7 cellular contexts compared by ENCODE assay signal in the genomic region with DNA sequence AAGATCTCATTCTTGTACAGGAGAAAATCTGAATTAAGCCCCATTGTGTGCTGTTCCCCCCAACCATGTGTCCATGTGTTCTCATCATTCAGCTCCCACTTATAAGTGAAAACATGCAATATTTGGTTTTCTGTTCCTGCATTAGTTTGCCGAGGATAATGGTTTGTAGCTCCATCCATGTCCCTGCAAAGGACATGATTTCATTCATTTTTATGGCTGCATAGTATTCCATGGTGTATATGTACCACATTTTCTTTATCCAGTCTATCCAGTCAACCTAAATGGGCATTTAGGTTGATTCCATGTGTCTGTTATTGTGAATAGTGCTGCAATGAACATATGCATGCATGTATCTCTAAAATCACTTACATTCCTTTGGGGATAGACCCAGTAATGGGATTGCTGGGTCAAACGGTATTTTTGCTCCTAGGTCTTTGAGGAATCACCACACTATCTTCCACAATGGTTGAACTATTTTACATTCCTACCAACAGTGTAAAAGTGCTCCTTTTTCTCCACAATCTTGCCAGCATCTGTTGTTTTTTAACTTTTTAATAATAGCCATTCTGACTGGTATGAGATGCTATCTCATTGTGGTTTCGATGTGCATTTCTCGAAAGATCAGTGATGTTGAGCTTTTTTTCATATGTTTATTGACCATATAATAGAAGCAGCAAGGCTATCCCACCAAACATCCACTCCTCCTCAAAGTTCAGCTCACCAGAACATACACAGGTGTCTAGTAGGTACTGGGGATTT. TPM values are rescaled to one million over a fixed set of nuclear protein-coding genes. Genes with fewer than 3 reads are reported as not detected.
DNase-seq lines count a peak whose midpoint lies in the region; ATAC-seq, FAIRE-seq and TF ChIP-seq lines count a peak whose summit lies in the region.
"Not testable (repeated sequence)": the region's sequence is repeated elsewhere in the genome, so short reads cannot be mapped to it uniquely, and the experiment has no call there.

No MANE protein-coding gene starts in this region.

- H3K9ac ChIP-seq in Loucy (ENCODE audit: low read depth, low read length, poor library complexity, severe bottlenecking); SK-N-SH; GM12878 (ENCODE audit: control insufficient read depth, insufficient read depth, low read length); K562 (ENCODE audit: insufficient read depth in 1 of 2, low read depth in 2 of 2, low read length in 2 of 2): not testable (repeated sequence)

- CTCF ChIA-PET in HEK293 (lab: Yijun Ruan, JAX); SK-N-SH (lab: Yijun Ruan, JAX); K562 (lab: Yijun Ruan, JAX; ENCODE audit: low intra/inter-chr PET ratio): not testable (repeated sequence)
- CTCF ChIA-PET in GM12878 (lab: Yijun Ruan, JAX), result interaction anchor here (1.0 kb wide), 1 partner anchor 58 kb away, joined by 3 read pairs; no protein-coding TSS in a partner anchor

- in situ Hi-C loops in GM12878 (cut with MboI); K562 (cut with MboI): not testable (repeated sequence)

- not testable (repeated sequence) for H3K9me3 ChIP-seq in HEK293 (ENCODE audit: control insufficient read depth, insufficient read depth, low read depth, low read length); Loucy (ENCODE audit: insufficient read depth, low read depth, low read length); SK-N-SH; GM12878 (replicated peaks; ENCODE audit: control insufficient read depth, insufficient read depth, low read length); K562 (replicated peaks; ENCODE audit: control insufficient read depth, insufficient read depth, low read depth, low read length)

- not testable (repeated sequence) for H3K4me1 ChIP-seq in HEK293 (ENCODE audit: control insufficient read depth, insufficient read depth, low read length); SK-N-SH (ENCODE audit: control insufficient read depth in 1 of 2, insufficient read depth in 2 of 2, low read depth in 1 of 2, low read length in 1 of 2); GM12878 (ENCODE audit: control insufficient read depth, insufficient read depth, low read length); K562 (replicated peaks in 1 of 2; ENCODE audit: control insufficient read depth in 2 of 2, insufficient read depth in 2 of 2, low read length in 2 of 2)
- peaks cover 30% of the 10 kb centered on the region for H3K4me1 ChIP-seq in Loucy (ENCODE audit: insufficient read depth, low read length, poor library complexity, severe bottlenecking)

- not testable (repeated sequence) for H3K36me3 ChIP-seq in HEK293 (ENCODE audit: control insufficient read depth in 2 of 2, insufficient read depth in 1 of 2, low read length in 2 of 2); Loucy (ENCODE audit: insufficient read depth, low read length); SK-N-SH (replicated peaks in 1 of 2; ENCODE audit: control insufficient read depth in 1 of 2, insufficient read depth in 2 of 2, low read length in 1 of 2); GM12878 (ENCODE audit: control insufficient read depth in 2 of 2, insufficient read depth in 2 of 2, low read length in 1 of 2); K562 (ENCODE audit: control insufficient read depth, insufficient read depth, low read length)

- H3K27me3 ChIP-seq in Loucy (ENCODE audit: insufficient read depth, low read length, poor library complexity, severe bottlenecking); SK-N-SH (ENCODE audit: insufficient read depth); GM12878 (replicated peaks in 1 of 2; ENCODE audit: control insufficient read depth in 2 of 2, insufficient read depth in 2 of 2, low read length in 1 of 2); K562 (ENCODE audit: control insufficient read depth in 2 of 2, insufficient read depth in 2 of 2, low read length in 2 of 2): not testable (repeated sequence)

- ATAC-seq in SK-N-SH treated with all-trans-retinoic acid at 6 μM for 48 hours, result peak; percentile 53; the same call in 2 of the 3 replicates
- ATAC-seq in GM12878, K562: not testable (repeated sequence)

- RAD21 ChIA-PET in GM12878 (lab: Charles Lee; ENCODE audit: unreplicated experiment), result interaction anchor here (0.6 kb wide), 1 partner anchor 22 kb away, joined by 3 read pairs; no protein-coding TSS in a partner anchor

- H3K9me2 ChIP-seq in Loucy (replicated peaks; ENCODE audit: low read depth, low read length); SK-N-SH: not testable (repeated sequence)

- TF ChIP-seq POLR2A in GM12878 (IDR thresholded peaks at IDR 0.05; ENCODE audit: low read depth, low read length); K562 (conservative IDR thresholded peaks at IDR 0.05): not testable (repeated sequence)

- H2AFZ ChIP-seq in Loucy (ENCODE audit: low read length); SK-N-SH (ENCODE audit: low read depth); GM12878 (ENCODE audit: control insufficient read depth, low read depth, low read length); K562 (ENCODE audit: low read depth, low read length): not testable (repeated sequence)

- WGBS in SK-N-SH (ENCODE audit: low lambda C conversion rate), result 54% methylated on average over 4 of the region's 4 CpGs
- 70% methylated on average over 4 of the region's 4 CpGs for WGBS in GM12878 (ENCODE audit: insufficient coverage, insufficient replicate concordance, low lambda C conversion rate, missing lambda C conversion rate)
- 73% methylated on average over 4 of the region's 4 CpGs for WGBS in K562 (ENCODE audit: insufficient coverage, low coverage, missing lambda C conversion rate)

- H3K4me2 ChIP-seq in Loucy (ENCODE audit: low read depth, low read length, poor library complexity, severe bottlenecking), result peak overlapping the region; percentile 9
- H3K4me2 ChIP-seq in SK-N-SH; GM12878 (ENCODE audit: control insufficient read depth, insufficient read depth); K562 (ENCODE audit: insufficient read depth, low read length): not testable (repeated sequence)

- TSS peak; percentile 31 for BruUV-seq in GM12878 (replicated peaks; lab: Mats Ljungman, UMichigan)
- BruUV-seq in K562 (replicated peaks; lab: Mats Ljungman, UMichigan), result not testable (repeated sequence)

- TF ChIP-seq RAD21 in SK-N-SH (IDR thresholded peaks at IDR 0.05; ENCODE audit: low read length); GM12878 (IDR thresholded peaks at IDR 0.05; ENCODE audit: insufficient read depth, low read depth, low read length); K562 (CRISPR knock-in tag; conservative IDR thresholded peaks at IDR 0.05 in 1 of 2, IDR thresholded peaks at IDR 0.05 in 1 of 2): not testable (repeated sequence)

- H3K4me3 ChIP-seq in HEK293 (ENCODE audit: low read depth, low read length); Loucy (ENCODE audit: low read length, poor library complexity, severe bottlenecking); SK-N-SH (ENCODE audit: low read depth in 2 of 2, low read length in 1 of 2); GM12878; K562: not testable (repeated sequence)

- TF ChIP-seq CTCF in HEK293 (tag by site-specific recombination; IDR thresholded peaks at IDR 0.05); Loucy (conservative IDR thresholded peaks at IDR 0.05; ENCODE audit: low read length); SK-N-SH (IDR thresholded peaks at IDR 0.05); GM12878 (IDR thresholded peaks at IDR 0.05 in 2 of 3, conservative IDR thresholded peaks at IDR 0.05 in 1 of 3; ENCODE audit: control insufficient read depth in 2 of 3, extremely low read depth in 1 of 3, insufficient read depth in 1 of 3, low read depth in 3 of 3, low read length in 3 of 3); K562 (IDR thresholded peaks at IDR 0.05 in 2 of 3, conservative IDR thresholded peaks at IDR 0.05 in 1 of 3; ENCODE audit: insufficient read depth in 2 of 3, low read depth in 1 of 3, low read length in 3 of 3): not testable (repeated sequence)

- H4K20me1 ChIP-seq in Loucy (ENCODE audit: insufficient read depth, low read length, poor library complexity, severe bottlenecking); SK-N-SH (ENCODE audit: insufficient read depth); GM12878 (ENCODE audit: control insufficient read depth, insufficient read depth); K562 (replicated peaks; ENCODE audit: control insufficient read depth, insufficient read depth, low read length): not testable (repeated sequence)

- H3K27ac ChIP-seq in HEK293 (ENCODE audit: extremely low read depth, low read depth, low read length); GM12878 (ENCODE audit: control insufficient read depth, insufficient read depth); K562 (ENCODE audit: extremely low read depth, low read depth, low read length): not testable (repeated sequence)
- peak overlapping the region in 1 of 2 experiments; percentile 8; a peak in 1 of 4 replicates for H3K27ac ChIP-seq in SK-N-SH (ENCODE audit: low read depth in 2 of 2, low read length in 1 of 2)

- not testable (repeated sequence) for FAIRE-seq in GM12878 (lab: Jason Lieb, UNC); K562 (lab: Jason Lieb, UNC)

- POLR2A ChIA-PET in HEK293 (lab: Yijun Ruan, JAX); SK-N-SH (lab: Yijun Ruan, JAX): not testable (repeated sequence)
- POLR2A ChIA-PET in GM12878 (lab: Charles Lee), result interaction anchor here (1.2 kb wide), 1 partner anchor 10 kb away, joined by 3 read pairs; no protein-coding TSS in a partner anchor
- POLR2A ChIA-PET in K562 (lab: Yijun Ruan, JAX), result interaction anchor here (0.6 kb wide), 1 partner anchor 55 kb away, joined by 3 read pairs; no protein-coding TSS in a partner anchor

- SMC1A ChIA-PET in GM12878 (lab: Charles Lee; ENCODE audit: uncharacterized antibody, unreplicated experiment), result interaction anchor here (0.6 to 1.3 kb wide), 8 partner anchors 8 to 261 kb away, joined by 3 to 5 read pairs (median 3); no protein-coding TSS in a partner anchor

- H3K79me2 ChIP-seq in Loucy (ENCODE audit: insufficient read depth, low read length); SK-N-SH (ENCODE audit: insufficient read depth); GM12878 (ENCODE audit: control insufficient read depth, insufficient read depth, low read length); K562 (ENCODE audit: control insufficient read depth, insufficient read depth, low read length): not testable (repeated sequence)

- peak; percentile 40 for DNase-seq in EH (ENCODE audit: low read depth)
- not testable (repeated sequence) for DNase-seq in SK-N-SH; GM12878 (ENCODE audit: low read depth, low spot score); K562 (ENCODE audit: extremely low read depth in 1 of 4, low spot score in 3 of 4)

- intact Hi-C loops in GM12878 (cut with micrococcal nuclease; ENCODE audit: unreplicated experiment); K562 (cut with micrococcal nuclease): not testable (repeated sequence)

- H3F3A ChIP-seq in Loucy (ENCODE audit: low read depth); SK-N-SH (replicated peaks; ENCODE audit: insufficient read depth): not testable (repeated sequence)

- TF ChIP-seq EP300 in SK-N-SH (IDR thresholded peaks at IDR 0.05; ENCODE audit: borderline replicate concordance in 1 of 2, low read depth in 1 of 2, low read length in 1 of 2), result peak in 1 of 2 experiments; percentile 59; a peak in 1 of 4 replicates
- TF ChIP-seq EP300 in GM12878 (IDR thresholded peaks at IDR 0.05; ENCODE audit: borderline replicate concordance in 1 of 2, control insufficient read depth in 1 of 2, low read depth in 2 of 2, low read length in 2 of 2); K562 (IDR thresholded peaks at IDR 0.05; ENCODE audit: low read length): not testable (repeated sequence)

- not testable (repeated sequence) for H3K9me1 ChIP-seq in K562 (ENCODE audit: control insufficient read depth, insufficient read depth, low read length)

RNA-seq across cellular contexts. Expression of gene MBOAT1, which starts 32.8 kb away (rescaled TPM):
- polyA plus RNA-seq in SK-N-SH (2012; rRNA removed), result 3.0 and 3.8 TPM in 2 replicates
- 1.6 and 2.5 TPM in 2 replicates for polyA plus RNA-seq in SK-N-SH (2012; cell fraction: cytosol; rRNA removed)
- polyA plus RNA-seq in SK-N-SH (2012; cell fraction: nucleus; rRNA removed), result 5.4 and 15.8 TPM in 2 replicates
- 52.4 and 54.2 TPM in 2 replicates for total RNA-seq in GM12878 (2013; cell fraction: nucleolus; rRNA removed)
- total RNA-seq in GM12878 (2014; rRNA removed), result 21.0 and 22.7 TPM in 2 replicates
- total RNA-seq in GM12878 (2014; rRNA removed; fragmentation: Illumina TruSeq; extraction: Trizol), result 17.0 and 17.2 TPM in 2 replicates
- 18.2 and 19.3 TPM in 2 replicates for total RNA-seq in GM12878 (2021)
- polyA plus RNA-seq in GM12878 (2011; ENCODE audit: low read depth), result 7.0 TPM
- polyA plus RNA-seq in GM12878 (2011; rRNA removed), result 13.9 and 16.1 TPM in 2 replicates
- 9.0 and 11.4 TPM in 2 replicates for polyA plus RNA-seq in GM12878 (2011; cell fraction: cytosol; rRNA removed)
- 17.9 and 22.1 TPM in 2 replicates for polyA plus RNA-seq in GM12878 (2011; cell fraction: nucleus; rRNA removed)
- polyA plus RNA-seq in GM12878 (2012), result 6.3 and 9.0 TPM in 2 replicates
- polyA plus RNA-seq in GM12878 (2014; fragmentation: Illumina TruSeq; extraction: Trizol), result 13.3 and 20.8 TPM in 2 replicates
- polyA plus RNA-seq in GM12878 (2014; fragmentation: Nextera tagmentation; extraction: Ambion mirVana), result under 1 TPM; 0.39 to 0.44 TPM
- polyA plus RNA-seq in GM12878 (2014; rRNA removed), result 7.6 and 9.9 TPM in 2 replicates
- polyA plus RNA-seq in GM12878 (2016; fragmentation: Nextera tagmentation; extraction: Ambion mirVana), result 1 to 10 TPM; 4.6 to 7.7 TPM
- 33.9 and 34.7 TPM in 2 replicates for polyA minus RNA-seq in GM12878 (2011; rRNA and poly(A)+ RNA removed)
- polyA minus RNA-seq in GM12878 (2011; cell fraction: cytosol; rRNA and poly(A)+ RNA removed), result 17.2 and 17.4 TPM in 2 replicates
- polyA minus RNA-seq in GM12878 (2011; cell fraction: nucleus; rRNA and poly(A)+ RNA removed), result 17.4 and 22.4 TPM in 2 replicates
- total RNA-seq in K562 (2011; cell fraction: chromatin; rRNA removed; ENCODE audit: low replicate concordance), result 21.3 and 23.7 TPM in 2 replicates
- 16.7 and 20.0 TPM in 2 replicates for total RNA-seq in K562 (2011; cell fraction: nucleolus; rRNA removed)
- 23.1 and 26.4 TPM in 2 replicates for total RNA-seq in K562 (2011; cell fraction: nucleoplasm; rRNA removed)
- total RNA-seq in K562 (2014; rRNA removed), result 8.8 and 10.0 TPM in 2 replicates
- 15.2 and 16.0 TPM in 2 replicates for total RNA-seq in K562 (2014; rRNA removed; fragmentation: Illumina TruSeq; extraction: Trizol)
- total RNA-seq in K562 (2015; rRNA removed; fragmentation: Illumina TruSeq; extraction: Trizol), result 14.9 and 15.1 TPM in 2 replicates
- total RNA-seq in K562 (2021), result 13.9 and 16.5 TPM in 2 replicates
- 10.3 and 11.0 TPM in 2 replicates for polyA plus RNA-seq in K562 (2011; rRNA removed)
- 5.5 and 9.5 TPM in 2 replicates for polyA plus RNA-seq in K562 (2011; cell fraction: cytosol; rRNA removed)
- 22.9 and 25.9 TPM in 2 replicates for polyA plus RNA-seq in K562 (2011; cell fraction: nucleus; rRNA removed)
- polyA plus RNA-seq in K562 (2012), result 10.1 and 17.6 TPM in 2 replicates
- 9.6 and 10.3 TPM in 2 replicates for polyA plus RNA-seq in K562 (2014; fragmentation: Illumina TruSeq; extraction: Trizol)
- polyA plus RNA-seq in K562 (2014; fragmentation: Nextera tagmentation; extraction: Ambion mirVana), result under 1 TPM; 0.13 to 0.39 TPM
- 5.2 and 5.7 TPM in 2 replicates for polyA plus RNA-seq in K562 (2014; rRNA removed)
- polyA minus RNA-seq in K562 (2011; rRNA and poly(A)+ RNA removed), result 22.1 and 24.6 TPM in 2 replicates
- polyA minus RNA-seq in K562 (2011; cell fraction: cytosol; rRNA and poly(A)+ RNA removed), result 11.5 and 12.0 TPM in 2 replicates
- polyA minus RNA-seq in K562 (2011; cell fraction: nucleus; rRNA and poly(A)+ RNA removed), result 12.0 and 16.4 TPM in 2 replicates
